In the genomic region with DNA sequence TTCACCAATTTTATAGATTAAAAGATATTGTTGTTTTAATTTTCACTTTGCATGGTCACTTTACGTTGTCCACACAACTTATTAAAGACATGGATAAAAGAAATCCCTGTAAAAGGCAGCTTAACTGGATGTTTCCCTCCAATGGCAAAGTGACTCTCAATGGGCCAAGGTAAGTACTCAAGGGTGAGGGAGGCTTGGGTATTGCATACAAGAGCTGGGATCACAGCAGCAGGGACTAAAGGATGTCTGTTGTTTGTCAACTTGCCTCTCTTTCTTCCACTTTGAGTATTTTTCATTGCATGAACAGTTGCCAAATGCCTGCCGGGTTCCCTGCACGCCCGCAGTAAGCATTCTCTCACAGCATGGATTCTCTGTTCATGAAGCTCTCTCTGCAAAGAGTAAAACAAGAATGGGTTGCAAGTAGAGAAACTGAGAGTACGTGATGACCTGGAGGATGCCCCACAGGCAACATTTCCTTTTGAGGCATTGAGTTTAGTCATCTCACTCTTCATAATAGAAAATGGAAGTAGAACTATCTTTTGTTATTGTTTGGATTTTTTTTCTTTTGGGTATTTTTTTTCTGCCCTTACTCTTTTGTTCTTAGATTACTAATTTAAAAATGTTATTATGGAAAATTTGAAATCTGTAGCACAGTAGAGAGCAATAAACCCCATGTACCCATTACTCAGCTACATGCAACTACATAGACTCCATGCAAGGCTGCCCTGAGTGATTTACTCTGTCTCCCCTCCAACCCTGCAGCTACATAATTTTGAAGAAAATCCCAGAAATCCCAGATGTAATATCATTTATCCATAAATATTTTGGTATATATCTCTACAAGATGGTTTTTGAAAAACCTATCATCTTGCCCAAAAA, we compare ENCODE assay signal across 14 cellular contexts. TPM values are rescaled to one million over a fixed set of nuclear protein-coding genes. Genes with fewer than 3 reads are reported as not detected.
A peak's percentile ranks its signal among the peaks of the same experiment; 100 is the strongest.
DNase-seq lines count a peak whose midpoint lies in the region; ATAC-seq and TF ChIP-seq lines count a peak whose summit lies in the region.
"Had no signal": no experiment of that assay in that cellular context is flagged by ENCODE, and none has a peak within 500 bp of the region (broad histone marks: within the 10 kb centered on the region; RNA-seq: fewer than 3 reads in every experiment).

No MANE protein-coding gene starts in this region.

- no peak for TF ChIP-seq EP300 in upper lobe of left lung (IDR thresholded peaks at IDR 0.05)

- no peaks in the 10 kb centered on the region for H3K9me3 ChIP-seq in upper lobe of left lung

- H3K27me3 ChIP-seq in upper lobe of left lung = no peaks in the 10 kb centered on the region

- peaks cover 0 to 4% (median 0%) of the 10 kb centered on the region in 4 donors for H3K4me1 ChIP-seq in upper lobe of left lung

- H3K4me3 ChIP-seq in GM12864 (ENCODE audit: low read depth, low read length) (no peak overlapping the region), upper lobe of left lung (no peak overlapping the region)

- ATAC-seq in GM19025 (IDR thresholded peaks at IDR 0.05; ENCODE audit: low read depth, unreplicated experiment) (peak; percentile 99), GM21825 (IDR thresholded peaks at IDR 0.05; ENCODE audit: unreplicated experiment) (peak; percentile 97), HG03175 (IDR thresholded peaks at IDR 0.05; ENCODE audit: unreplicated experiment) (peak; percentile 98), upper lobe of left lung (ENCODE audit: low FRiP score in 2 of 2) (no peak)

- TF ChIP-seq CTCF in GM12864 (IDR thresholded peaks at IDR 0.05; ENCODE audit: low read depth, low read length, missing control alignments) (no peak), upper lobe of left lung (IDR thresholded peaks at IDR 0.05) (no peak)

- peak; percentile 57 for DNase-seq in GM12864 (ENCODE audit: low read depth)
- no peak for DNase-seq in NCI-H1092 (lab: John Stamatoyannopoulos, UW)
- DNase-seq in upper lobe of left lung = no peak
- DNase-seq in NCI-H510A treated with DMSO at 0.1 percent for 48 hours (lab: John Stamatoyannopoulos, UW) = no peak
- no peak for DNase-seq in cerebellar cortex (ENCODE audit: low spot score)
- DNase-seq: effector memory CD4-positive, alpha-beta T cell; glutamatergic neuron; mesenchymal stem cell; NCI-H1092 treated with DMSO at 0.1 percent for 48 hours had no signal

- no peak overlapping the region for H3K27ac ChIP-seq in upper lobe of left lung

- H3K36me3 ChIP-seq in upper lobe of left lung = no peaks in the 10 kb centered on the region

- TF ChIP-seq POLR2A in upper lobe of left lung (IDR thresholded peaks at IDR 0.05) = no peak

- 81 to 87% methylated on average over 5 of the region's 5 CpGs for WGBS in upper lobe of left lung, 2 donors

RNA-seq across cellular contexts. Expression of gene GPR141, which starts 26.3 kb away (rescaled TPM):
- 1 to 10 TPM in 5 of 6 donors, not detected in 1; 1.4 to 4.4 (median 3.9) TPM for total RNA-seq in upper lobe of left lung
- total RNA-seq: activated CD8-positive, alpha-beta memory T cell treated with anti-CD3 and anti-CD28 coated beads for 36 hours; G401 had no signal

Comparison
In these comparisons a context has a peak if more than half of its experiments do, and no peak if none do; other contexts are left out.
1. ATAC-seq: peak in GM19025 (single experiment), GM21825 (single experiment) and HG03175 (single experiment); none in upper lobe of left lung (0 of 2).